Comparison of ENCODE assay signal across 1 cellular context in genomic region chr7:158331826-158332450, GRCh38.
TF ChIP-seq lines count a peak whose summit lies in the region.

No MANE protein-coding gene starts in this region.

TF ChIP-seq in neural cell, 6 proteins besides CTCF, POLR2A, EP300 and RAD21:
- peak; percentile 21 for TF ChIP-seq POLR2AphosphoS5 (IDR thresholded peaks at IDR 0.05)
TF ChIP-seq in neural cell: peak in this region for 1; not testable (repeated sequence) for 5.
